1 cellular context compared by ENCODE assay signal in the genomic region with DNA sequence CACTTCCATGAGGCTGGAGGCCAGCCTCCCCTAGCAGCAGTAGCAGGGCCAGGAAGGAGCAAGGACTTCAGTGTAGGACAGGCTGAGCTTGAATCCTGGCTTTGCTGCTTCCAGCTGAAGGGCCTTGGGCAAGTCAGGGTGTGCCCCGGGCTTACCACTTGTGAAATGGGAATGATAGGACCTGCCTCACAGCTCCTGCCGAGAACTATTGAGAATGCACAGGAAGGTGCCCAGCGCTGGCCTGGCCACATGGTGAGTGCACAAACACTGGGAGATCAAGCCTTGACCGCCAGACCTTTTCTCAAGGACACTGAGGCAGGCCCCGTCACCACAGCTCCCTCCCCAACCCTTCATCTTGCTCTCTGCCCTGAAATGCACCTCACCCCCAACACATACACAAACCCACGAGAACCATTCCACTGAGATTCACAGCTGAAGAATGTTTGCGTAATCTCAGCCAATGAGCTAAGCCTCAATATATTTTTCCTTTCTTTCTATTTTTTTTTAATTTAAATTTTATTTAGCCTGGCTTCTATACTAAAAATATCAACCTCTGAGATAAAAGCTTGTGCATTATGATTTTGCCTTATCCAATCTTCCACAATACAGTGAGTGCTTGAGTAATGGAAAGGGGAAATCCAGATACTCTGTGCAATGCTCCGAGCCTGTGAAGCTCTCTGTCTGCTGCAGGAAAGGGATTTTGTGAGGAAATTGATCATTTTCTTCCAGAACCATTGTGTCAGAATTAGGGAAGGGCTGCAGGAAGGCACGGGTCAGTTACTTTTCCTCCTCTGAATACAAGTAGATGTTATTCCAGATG.
TF ChIP-seq lines count a peak whose summit lies in the region.

No MANE protein-coding gene starts in this region.

TF ChIP-seq in IMR-90, 13 proteins besides CTCF, POLR2A, EP300 and RAD21:
- TF ChIP-seq, protein P1, sequence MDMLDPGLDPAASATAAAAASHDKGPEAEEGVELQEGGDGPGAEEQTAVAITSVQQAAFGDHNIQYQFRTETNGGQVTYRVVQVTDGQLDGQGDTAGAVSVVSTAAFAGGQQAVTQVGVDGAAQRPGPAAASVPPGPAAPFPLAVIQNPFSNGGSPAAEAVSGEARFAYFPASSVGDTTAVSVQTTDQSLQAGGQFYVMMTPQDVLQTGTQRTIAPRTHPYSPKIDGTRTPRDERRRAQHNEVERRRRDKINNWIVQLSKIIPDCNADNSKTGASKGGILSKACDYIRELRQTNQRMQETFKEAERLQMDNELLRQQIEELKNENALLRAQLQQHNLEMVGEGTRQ (IDR thresholded peaks at IDR 0.05; ENCODE audit: low read depth, low read length) = no peak
- TF ChIP-seq CEBPB (IDR thresholded peaks at IDR 0.05; ENCODE audit: low read depth, low read length) = peak; percentile 91
